Comparison of ENCODE assay signal across 8 cellular contexts in genomic region chr7:1412322-1413261, GRCh38. TPM values are rescaled to one million over a fixed set of nuclear protein-coding genes. Genes with fewer than 3 reads are reported as not detected.
DNase-seq lines count a peak whose midpoint lies in the region; ATAC-seq and TF ChIP-seq lines count a peak whose summit lies in the region.

No MANE protein-coding gene starts in this region.

- H3K4me2 ChIP-seq in BLaER1 treated with 17β-estradiol and CSF1 and Interleukin-3, amounts not matched to agents 10 nM and 100 nM, result peak overlapping the region; percentile 51 to 87 (median 69)
- peak overlapping the region; percentile 43 for H3K4me2 ChIP-seq in osteoblast (ENCODE audit: insufficient read depth, low read length)

- intact Hi-C loops in testis (cut with DNase I; ENCODE audit: low total_unique reads), result no loop called here

- 9 to 37% methylated on average over 9 to 56 of the region's 65 CpGs for WGBS in testis, 2 donors

- TF ChIP-seq POLR2A in NB4 (IDR thresholded peaks at IDR 0.05; ENCODE audit: extremely low read depth, insufficient read length) (no peak), testis (IDR thresholded peaks at IDR 0.05) (no peak)

- no peak overlapping the region; a peak in 1 of 20 replicates for H3K4me3 ChIP-seq in BLaER1 treated with 17β-estradiol and CSF1 and Interleukin-3, amounts not matched to agents 10 nM and 100 nM
- H3K4me3 ChIP-seq in NB4 (ENCODE audit: low read depth, low read length) (no peak overlapping the region), osteoblast (ENCODE audit: insufficient read depth, low read length) (no peak overlapping the region), testis (peak overlapping the region in 1 of 2 donors; percentile 45)

- DNase-seq in NB4 (ENCODE audit: low read depth), result peak; percentile 91
- peak; percentile 79 for DNase-seq in SK-N-DZ (ENCODE audit: low spot score)
- DNase-seq in activated gamma-delta T cell treated with anti-CD3 and anti-CD28 coated beads, Interleukin-2, amount 50 U/mL, for 16 hours (ENCODE audit: low read depth), result peak; percentile 84
- DNase-seq in foreskin melanocyte, result peak; percentile 51
- peak; percentile 99 for DNase-seq in osteoblast (ENCODE audit: insufficient read length, low spot score, missing footprints)
- peak; percentile 94 for DNase-seq in testis

- TF ChIP-seq CTCF in NB4 (IDR thresholded peaks at IDR 0.05; ENCODE audit: low read depth, low read length) (peak; percentile 83), osteoblast (IDR thresholded peaks at IDR 0.05; ENCODE audit: extremely low read depth, low read depth, low read length) (peak; percentile 64), testis (IDR thresholded peaks at IDR 0.05) (peak; percentile 44 to 81 (median 67))

- no peaks in the 10 kb centered on the region for H3K36me3 ChIP-seq in BLaER1 treated with 17β-estradiol and CSF1 and Interleukin-3, amounts not matched to agents 10 nM and 100 nM
- H3K36me3 ChIP-seq in osteoblast (ENCODE audit: insufficient read depth, low read length) (no peaks in the 10 kb centered on the region), testis (ENCODE audit: low read depth, missing control alignments) (no peaks in the 10 kb centered on the region)

- H3K9me3 ChIP-seq in BLaER1 treated with 17β-estradiol and CSF1 and Interleukin-3, amounts not matched to agents 10 nM and 100 nM (replicated peaks in 1 of 11), result no peaks in the 10 kb centered on the region
- H3K9me3 ChIP-seq in osteoblast (ENCODE audit: low read depth, low read length), result no peaks in the 10 kb centered on the region
- no peaks in the 10 kb centered on the region for H3K9me3 ChIP-seq in testis

- H3K79me2 ChIP-seq in osteoblast (ENCODE audit: insufficient read depth, low read length), result no peaks in the 10 kb centered on the region

- peak overlapping the region; percentile 35 for H2AFZ ChIP-seq in osteoblast (ENCODE audit: low read length)

- H3K27me3 ChIP-seq in BLaER1 treated with 17β-estradiol and CSF1 and Interleukin-3, amounts not matched to agents 10 nM and 100 nM, result peaks cover 12 to 22% (median 18%) of the 10 kb centered on the region in 11 experiments
- H3K27me3 ChIP-seq in osteoblast (ENCODE audit: insufficient read depth, low read length), result peaks cover 16% of the 10 kb centered on the region
- H3K27me3 ChIP-seq in testis, result no peaks in the 10 kb centered on the region

- ATAC-seq in GM21390 (IDR thresholded peaks at IDR 0.05; ENCODE audit: unreplicated experiment), result peak; percentile 61

- H4K20me1 ChIP-seq in BLaER1 treated with 17β-estradiol and CSF1 and Interleukin-3, amounts not matched to agents 10 nM and 100 nM, result peaks cover 0 to 14% (median 0%) of the 10 kb centered on the region in 11 experiments; a peak in 2 of 22 replicates
- H4K20me1 ChIP-seq in osteoblast (ENCODE audit: insufficient read depth, low read length), result no peaks in the 10 kb centered on the region

- no peak overlapping the region for H3K27ac ChIP-seq in BLaER1 treated with 17β-estradiol and CSF1 and Interleukin-3, amounts not matched to agents 10 nM and 100 nM
- no peak overlapping the region for H3K27ac ChIP-seq in osteoblast (ENCODE audit: low read depth, low read length)
- no peak overlapping the region for H3K27ac ChIP-seq in testis

- peaks cover 16 to 68% (median 49%) of the 10 kb centered on the region in 10 experiments for H3K4me1 ChIP-seq in BLaER1 treated with 17β-estradiol and CSF1 and Interleukin-3, amounts not matched to agents 10 nM and 100 nM
- H3K4me1 ChIP-seq in osteoblast (ENCODE audit: insufficient read depth, low read length) (peaks cover 8% of the 10 kb centered on the region), testis (peaks cover 6% of the 10 kb centered on the region)

- H3K9ac ChIP-seq in BLaER1 treated with 17β-estradiol and CSF1 and Interleukin-3, amounts not matched to agents 10 nM and 100 nM, result no peak overlapping the region

RNA-seq across cellular contexts. Expression of gene MICALL2, which starts 46.7 kb away (rescaled TPM):
- not detected in 2 replicates for polyA plus RNA-seq in SK-N-DZ (2014; cell fraction: cytosol; rRNA removed)
- polyA plus RNA-seq in SK-N-DZ (2014; cell fraction: nucleus; rRNA removed), result 0.18 and 1.5 TPM in 2 replicates
- 30.4 and 36.5 TPM in 2 replicates for total RNA-seq in osteoblast
- total RNA-seq in testis, result 10 to 100 TPM; 29.4 to 39.4 TPM
- polyA plus RNA-seq in testis (ENCODE audit: insufficient read depth, low read depth, low replicate concordance), result 13.4 TPM
